19 cellular contexts compared by ENCODE assay signal in the genomic region with DNA sequence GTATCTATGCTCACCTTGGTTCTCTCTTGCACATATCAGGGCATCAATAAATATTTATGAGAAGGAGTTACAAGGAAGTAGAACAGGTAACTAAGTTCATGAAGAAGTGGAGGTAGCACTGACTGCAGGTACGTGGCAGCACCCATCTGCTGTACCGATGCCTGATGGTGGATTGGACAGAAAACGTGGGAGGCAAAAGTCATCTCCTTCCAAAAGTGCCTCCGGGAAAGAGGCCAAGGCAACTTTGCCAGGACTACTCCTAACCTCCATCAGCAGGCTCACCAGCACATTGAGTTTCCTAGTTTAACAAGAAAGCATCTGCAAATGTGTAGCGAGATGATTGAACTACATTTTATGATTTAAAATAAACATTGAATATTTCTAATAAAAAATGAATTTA.
"Had no signal": no experiment of that assay in that cellular context is flagged by ENCODE, and none has a peak within 500 bp of the region (broad histone marks: within the 10 kb centered on the region; RNA-seq: fewer than 3 reads in every experiment).

No MANE protein-coding gene starts in this region.

- H3K36me3 ChIP-seq: esophagus muscularis mucosa, lower lobe of right lung, ovary, right lobe of liver, upper lobe of left lung, uterus had no signal

- DNase-seq: dermis blood vessel endothelial cell; effector memory CD4-positive, alpha-beta T cell; foreskin melanocyte; hypothalamus; left ventricle myocardium superior; lower lobe of right lung; naive thymus-derived CD8-positive, alpha-beta T cell; nephron progenitor cell; nucleus accumbens; ovary; right lobe of liver; small intestine; stimulated activated CD4-positive, alpha-beta T cell treated with anti-CD3 and anti-CD28 coated beads, Interleukin-15, amount 100 ng/mL, for 24 hours; stimulated activated CD4-positive, alpha-beta T cell treated with anti-CD3 and anti-CD28 coated beads, Interleukin-2, amount 100 ng/mL, for 48 hours; stimulated activated naive B cell treated with anti-CD40 and anti-IgM and Interleukin-4, amounts not matched to agents 10 μg/mL and 1 μg/mL and 100 μg/mL, for 72 hours; upper lobe of left lung; uterus had no signal

- H3K4me3 ChIP-seq: coronary artery, esophagus muscularis mucosa, lower lobe of right lung, ovary, right lobe of liver, upper lobe of left lung, uterus had no signal

- H3K4me1 ChIP-seq: esophagus muscularis mucosa, lower lobe of right lung, right lobe of liver, upper lobe of left lung, uterus had no signal

- H3K27me3 ChIP-seq: esophagus muscularis mucosa, ovary, right lobe of liver, upper lobe of left lung, uterus had no signal

- H3K27ac ChIP-seq: coronary artery, esophagus muscularis mucosa, lower lobe of right lung, ovary, right lobe of liver, upper lobe of left lung, uterus had no signal

- H3K9me3 ChIP-seq: esophagus muscularis mucosa, lower lobe of right lung, ovary, right lobe of liver, upper lobe of left lung, uterus had no signal
